Comparison of ENCODE assay signal across 8 cellular contexts in genomic region chr16:397135-397661, GRCh38. TPM values are rescaled to one million over a fixed set of nuclear protein-coding genes. Genes with fewer than 3 reads are reported as not detected.
A peak's percentile ranks its signal among the peaks of the same experiment; 100 is the strongest.
DNase-seq lines count a peak whose midpoint lies in the region; ATAC-seq and TF ChIP-seq lines count a peak whose summit lies in the region.

TSS of gene NME4 (plus strand) at chr16:397199. CDS start at chr16:397223, 24 bp downstream.

- peak within 1 kb of the TSS; percentile 79 for H3K27ac Mint-ChIP-seq in activated T-helper 2 cell treated with anti-CD3 and anti-CD28 coated beads, Interferon-gamma antibody, Interleukin-2, Interleukin-4, amounts not matched to agents 10 μg/mL and 5 μg/mL and 100 μg/mL, durations not matched to agents 14 hours and 24 hours and 36 hours

- TF ChIP-seq EP300 in ovary (IDR thresholded peaks at IDR 0.05): no peak

- peak within 1 kb of the TSS; percentile 83 to 91 for H3K27ac ChIP-seq in ovary

- 0 to 1% (median 0%) methylated on average over 16 to 71 of the region's 75 CpGs for WGBS in ovary, 3 donors

- peaks cover 14% of the 10 kb centered on the region for H3K4me1 Mint-ChIP-seq in activated T-helper 2 cell treated with anti-CD3 and anti-CD28 coated beads, Interferon-gamma antibody, Interleukin-2, Interleukin-4, amounts not matched to agents 10 μg/mL and 5 μg/mL and 100 μg/mL, durations not matched to agents 14 hours and 24 hours and 36 hours (ENCODE audit: low read depth)

- intact Hi-C loops in activated T-helper 2 cell treated with anti-CD3 and anti-CD28 coated beads, Interferon-gamma antibody, Interleukin-2, Interleukin-4, amounts not matched to agents 10 μg/mL and 5 μg/mL and 100 μg/mL, durations not matched to agents 14 hours and 24 hours and 36 hours (cut with micrococcal nuclease): loop anchor here (10.0 kb wide), 1 partner anchor 128 kb away; the partner anchor contains the start of gene CAPN15
- intact Hi-C loops in Right ventricle myocardium inferior (cut with DNase I) (no loop called here), ovary (cut with DNase I) (no loop called here)

- DNase-seq in EL (peak; percentile 46), HT-29 (ENCODE audit: low spot score) (no peak), Right ventricle myocardium inferior (ENCODE audit: missing footprints) (peak; percentile 74), ovary (peak; percentile 40 to 68 (median 59)), activated gamma-delta T cell (lab: John Stamatoyannopoulos, UW) (no peak)
- no peak for DNase-seq in activated T-helper 2 cell treated with anti-CD3 and anti-CD28 coated beads, Interferon-gamma antibody, Interleukin-2, Interleukin-4, amounts not matched to agents 10 μg/mL and 5 μg/mL and 100 μg/mL, durations not matched to agents 14 hours and 24 hours and 36 hours (ENCODE audit: low spot score)

- ATAC-seq in Right ventricle myocardium inferior (no peak), GM21825 (IDR thresholded peaks at IDR 0.05; ENCODE audit: unreplicated experiment) (no peak), GM18502 (IDR thresholded peaks at IDR 0.05; ENCODE audit: poor library complexity, unreplicated experiment) (no peak)

- no peaks in the 10 kb centered on the region for H3K36me3 Mint-ChIP-seq in activated T-helper 2 cell treated with anti-CD3 and anti-CD28 coated beads, Interferon-gamma antibody, Interleukin-2, Interleukin-4, amounts not matched to agents 10 μg/mL and 5 μg/mL and 100 μg/mL, durations not matched to agents 14 hours and 24 hours and 36 hours (ENCODE audit: low read depth)

- TF ChIP-seq CTCF in ovary (IDR thresholded peaks at IDR 0.05): no peak

- H3K9me3 ChIP-seq in ovary: no peaks in the 10 kb centered on the region

- H3K4me3 Mint-ChIP-seq in activated T-helper 2 cell treated with anti-CD3 and anti-CD28 coated beads, Interferon-gamma antibody, Interleukin-2, Interleukin-4, amounts not matched to agents 10 μg/mL and 5 μg/mL and 100 μg/mL, durations not matched to agents 14 hours and 24 hours and 36 hours (ENCODE audit: low read depth): peak within 1 kb of the TSS; percentile 87

- no peaks in the 10 kb centered on the region for H3K9me3 Mint-ChIP-seq in activated T-helper 2 cell treated with anti-CD3 and anti-CD28 coated beads, Interferon-gamma antibody, Interleukin-2, Interleukin-4, amounts not matched to agents 10 μg/mL and 5 μg/mL and 100 μg/mL, durations not matched to agents 14 hours and 24 hours and 36 hours

- no peaks in the 10 kb centered on the region for H3K36me3 ChIP-seq in ovary

- H3K27me3 ChIP-seq in ovary: no peaks in the 10 kb centered on the region

- no peak for TF ChIP-seq POLR2A in ovary (IDR thresholded peaks at IDR 0.05)

- peak within 1 kb of the TSS; percentile 65 for H3K4me3 ChIP-seq in ovary

- H3K27me3 Mint-ChIP-seq in activated T-helper 2 cell treated with anti-CD3 and anti-CD28 coated beads, Interferon-gamma antibody, Interleukin-2, Interleukin-4, amounts not matched to agents 10 μg/mL and 5 μg/mL and 100 μg/mL, durations not matched to agents 14 hours and 24 hours and 36 hours (ENCODE audit: low read depth): peaks cover 8% of the 10 kb centered on the region

- H3K4me1 ChIP-seq in ovary (ENCODE audit: insufficient read depth): peaks cover 3% of the 10 kb centered on the region

RNA-seq across cellular contexts. Expression of gene NME4, which starts in this region (rescaled TPM):
- total RNA-seq in HT-29 (2014; rRNA removed; shearing (Covaris generic)): 25.3 and 29.0 TPM in 2 replicates
- total RNA-seq in activated T-helper 2 cell treated with anti-CD3 and anti-CD28 coated beads, Interferon-gamma antibody, Interleukin-2, Interleukin-4, amounts not matched to agents 10 μg/mL and 5 μg/mL and 100 μg/mL, durations not matched to agents 14 hours and 24 hours and 36 hours: 78.4 and 84.2 TPM in 2 replicates
- total RNA-seq in Right ventricle myocardium inferior: 91.3 TPM
- 100 to 1,000 TPM in 3 of 7 donors, 10 to 100 TPM in 4; 48.8 to 133 (median 93.4) TPM for total RNA-seq in ovary
- polyA plus RNA-seq in ovary: 100 to 1,000 TPM in 1 of 2 donors, 10 to 100 TPM in 1; 72.9 to 117 TPM

Comparison
In these comparisons a context has a peak if more than half of its experiments do, and no peak if none do; other contexts are left out.
1. DNase-seq: peak in EL (single experiment), Right ventricle myocardium inferior (single experiment) and ovary (5 of 5); none in HT-29 (single experiment), activated T-helper 2 cell treated with anti-CD3 and anti-CD28 coated beads, Interferon-gamma antibody, Interleukin-2, Interleukin-4, amounts not matched to agents 10 μg/mL and 5 μg/mL and 100 μg/mL, durations not matched to agents 14 hours and 24 hours and 36 hours (single experiment) and activated gamma-delta T cell (single experiment).